In genomic region chr3:98563661-98564281, GRCh38 we compare ENCODE assay signal across 8 cellular contexts. TPM values are rescaled to one million over a fixed set of nuclear protein-coding genes. Genes with fewer than 3 reads are reported as not detected.
DNase-seq lines count a peak whose midpoint lies in the region; ATAC-seq and TF ChIP-seq lines count a peak whose summit lies in the region.

No MANE protein-coding gene starts in this region.

- H3K9me3 Mint-ChIP-seq in HFFc6: no peaks in the 10 kb centered on the region; the same call in 1 of the 2 replicates

- H3K4me1 Mint-ChIP-seq in HFFc6 (ENCODE audit: low read depth): peaks cover 39% of the 10 kb centered on the region

- peak; percentile 68 for DNase-seq in HFFc6
- peak; percentile 60 for DNase-seq in NAMALWA (ENCODE audit: low spot score)
- peak; percentile 9 for DNase-seq in fibroblast of gingiva (ENCODE audit: low read depth)
- DNase-seq in ascending aorta (ENCODE audit: low spot score in 2 of 2): no peak
- DNase-seq in HuH-7.5 (ENCODE audit: low spot score): no peak
- no peak for DNase-seq in NCI-H1417 (lab: John Stamatoyannopoulos, UW)
- no peak for DNase-seq in GOT3 (lab: John Stamatoyannopoulos, UW)

- H3K36me3 ChIP-seq in ascending aorta: no peaks in the 10 kb centered on the region

- H3K9me3 ChIP-seq in ascending aorta: no peaks in the 10 kb centered on the region

- no peak overlapping the region for H3K4me3 ChIP-seq in ascending aorta

- peak; percentile 71 for ATAC-seq in GM18517 (IDR thresholded peaks at IDR 0.05; ENCODE audit: unreplicated experiment)

- no peaks in the 10 kb centered on the region for H3K4me1 ChIP-seq in ascending aorta

- TF ChIP-seq CTCF in HFFc6 (IDR thresholded peaks at IDR 0.05) (no peak), ascending aorta (IDR thresholded peaks at IDR 0.05) (no peak)

- no peak overlapping the region for H3K27ac ChIP-seq in ascending aorta

- H3K27ac Mint-ChIP-seq in HFFc6: no peak overlapping the region

- intact Hi-C loops in ascending aorta (cut with DNase I): no loop called here

- no peaks in the 10 kb centered on the region for H3K36me3 Mint-ChIP-seq in HFFc6 (ENCODE audit: low read depth)

- H3K27me3 Mint-ChIP-seq in HFFc6 (ENCODE audit: insufficient read depth): peaks cover 12% of the 10 kb centered on the region

- H3K4me3 Mint-ChIP-seq in HFFc6: no peak overlapping the region

- H3K27me3 ChIP-seq in ascending aorta: no peaks in the 10 kb centered on the region

RNA-seq across cellular contexts. Expression of gene CPOX, which starts 29.6 kb away (rescaled TPM):
- 10 to 100 TPM; 18.0 to 27.6 (median 19.6) TPM for total RNA-seq in HFFc6 (2021; fragmentation: NEBNext Ultra II Directional; extraction: Animal tissue kit (Norgen Biotek cat#: 25700))
- 34.8 TPM for total RNA-seq in ascending aorta

RNA-seq across cellular contexts. Expression of gene GPR15, which starts 32.0 kb away (rescaled TPM):
- total RNA-seq in HFFc6 (2021; fragmentation: NEBNext Ultra II Directional; extraction: Animal tissue kit (Norgen Biotek cat#: 25700)): not detected
- not detected for total RNA-seq in ascending aorta

RNA-seq across cellular contexts. Expression of gene CLDND1, which starts 41.1 kb away (rescaled TPM):
- 10 to 100 TPM; 41.4 to 52.3 (median 48.5) TPM for total RNA-seq in HFFc6 (2021; fragmentation: NEBNext Ultra II Directional; extraction: Animal tissue kit (Norgen Biotek cat#: 25700))
- 171 TPM for total RNA-seq in ascending aorta

Comparison
In these comparisons a context has a peak if more than half of its experiments do, and no peak if none do; other contexts are left out.
1. DNase-seq: peak in HFFc6 (single experiment), NAMALWA (single experiment) and fibroblast of gingiva (single experiment); none in ascending aorta (0 of 2), HuH-7.5 (single experiment), NCI-H1417 (0 of 3) and GOT3 (single experiment).